ENCODE assay signal across 8 cellular contexts in the genomic region with DNA sequence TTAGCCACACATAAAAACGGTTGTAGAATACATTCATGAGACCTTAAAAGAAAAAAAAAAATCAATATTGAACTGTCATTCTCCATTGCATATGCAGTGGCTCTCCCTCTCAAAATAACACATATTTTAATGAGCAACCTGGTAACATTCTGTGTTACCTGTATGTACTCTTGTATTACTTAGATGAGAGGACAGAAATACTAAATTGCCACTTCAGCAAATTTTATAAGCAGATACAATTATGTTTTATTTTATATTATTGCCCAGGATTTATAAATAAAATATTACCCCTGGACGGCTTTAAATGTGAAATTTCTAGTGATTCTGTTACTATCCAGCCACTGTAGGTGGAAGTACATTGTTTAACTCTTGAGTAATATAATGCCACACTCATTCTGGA.
"Had no signal": no experiment of that assay in that cellular context is flagged by ENCODE, and none has a peak within 500 bp of the region (broad histone marks: within the 10 kb centered on the region; RNA-seq: fewer than 3 reads in every experiment).

No MANE protein-coding gene starts in this region.

- H3K27ac ChIP-seq: KMS-11 had no signal

- H3K4me3 ChIP-seq: GM23338 had no signal

- ATAC-seq: GM23338 had no signal

- H3K9ac ChIP-seq: KMS-11 had no signal

- H3K27ac Mint-ChIP-seq: GM23338, H9 had no signal

- H3K4me3 Mint-ChIP-seq: GM23338, H9 had no signal

- DNase-seq: H9, HCEC 1CT, KBM-7 had no signal

- H3K4me2 ChIP-seq: GM23338, KMS-11 had no signal

- H2AFZ ChIP-seq: GM23338 had no signal

- FAIRE-seq: H1, H54, HTR-8/SVneo had no signal

- H3K9me3 Mint-ChIP-seq: GM23338 had no signal
